13 cellular contexts compared by ENCODE assay signal in genomic region chr10:81135851-81136250, GRCh38.
A peak's percentile ranks its signal among the peaks of the same experiment; 100 is the strongest.
DNase-seq lines count a peak whose midpoint lies in the region; ATAC-seq, FAIRE-seq and TF ChIP-seq lines count a peak whose summit lies in the region.
"Had no signal": no experiment of that assay in that cellular context is flagged by ENCODE, and none has a peak within 500 bp of the region (broad histone marks: within the 10 kb centered on the region; RNA-seq: fewer than 3 reads in every experiment).

No MANE protein-coding gene starts in this region.

- no peaks in the 10 kb centered on the region for H3K36me3 ChIP-seq in testis (ENCODE audit: low read depth, missing control alignments)
- H3K36me3 ChIP-seq: neural progenitor cell had no signal

- DNase-seq in GM18507 (ENCODE audit: extremely low spot score, insufficient read length, low read depth) (peak; percentile 4), GM20000 (ENCODE audit: low spot score) (peak; percentile 25), testis (no peak), NCI-H146 treated with DMSO at 0.1 percent for 48 hours (lab: John Stamatoyannopoulos, UW; ENCODE audit: unreplicated experiment) (no peak)
- no peak for DNase-seq in stimulated activated CD8-positive, alpha-beta memory T cell treated with anti-CD3 and anti-CD28 coated beads, Interleukin-4, amount 100 ng/mL, for 48 hours
- DNase-seq in activated CD8-positive, alpha-beta memory T cell treated with anti-CD3 and anti-CD28 coated beads for 24 hours, result no peak
- DNase-seq: KBM-7, NCI-H2227 treated with DMSO at 0.1 percent for 48 hours had no signal

- WGBS in testis, 2 donors, result 70 to 72% methylated on average over 3 of the region's 3 CpGs

- peak; percentile 86 for ATAC-seq in HG02884 (IDR thresholded peaks at IDR 0.05; ENCODE audit: unreplicated experiment)
- ATAC-seq in HG03520 (IDR thresholded peaks at IDR 0.05; ENCODE audit: unreplicated experiment), result peak; percentile 95

- no peak for TF ChIP-seq POLR2A in testis (IDR thresholded peaks at IDR 0.05)

- H3K4me1 ChIP-seq in testis, result no peaks in the 10 kb centered on the region
- H3K4me1 ChIP-seq: neural progenitor cell had no signal

- H3K4me3 ChIP-seq in testis, result no peak overlapping the region
- H3K4me3 ChIP-seq: neural progenitor cell, skin epidermis had no signal

- TF ChIP-seq CTCF in GM20000 (IDR thresholded peaks at IDR 0.05; ENCODE audit: extremely low read depth, missing control alignments) (no peak), testis (IDR thresholded peaks at IDR 0.05) (no peak)

- intact Hi-C loops in testis (cut with DNase I; ENCODE audit: low total_unique reads), result no loop called here

- FAIRE-seq in GM18507 (lab: Jason Lieb, UNC), result peak; percentile 58
- FAIRE-seq: H54 had no signal

- H3K27me3 ChIP-seq in testis, result no peaks in the 10 kb centered on the region
- H3K27me3 ChIP-seq: neural progenitor cell had no signal

- no peak overlapping the region for H3K27ac ChIP-seq in testis
- H3K27ac ChIP-seq: neural progenitor cell, skin epidermis had no signal

- H3K9me3 ChIP-seq in testis, result no peaks in the 10 kb centered on the region

Comparison
In these comparisons a context has a peak if more than half of its experiments do, and no peak if none do; other contexts are left out.
1. DNase-seq: peak in GM18507 (single experiment) and GM20000 (single experiment); none in testis (single experiment), stimulated activated CD8-positive, alpha-beta memory T cell treated with anti-CD3 and anti-CD28 coated beads, Interleukin-4, amount 100 ng/mL, for 48 hours (single experiment), NCI-H146 treated with DMSO at 0.1 percent for 48 hours (single experiment) and activated CD8-positive, alpha-beta memory T cell treated with anti-CD3 and anti-CD28 coated beads for 24 hours (single experiment).